In genomic region chr4:72987741-72988729, GRCh38 we compare ENCODE assay signal across 28 cellular contexts.
DNase-seq lines count a peak whose midpoint lies in the region; ATAC-seq and TF ChIP-seq lines count a peak whose summit lies in the region.
"Had no signal": no experiment of that assay in that cellular context is flagged by ENCODE, and none has a peak within 500 bp of the region (broad histone marks: within the 10 kb centered on the region; RNA-seq: fewer than 3 reads in every experiment).

No MANE protein-coding gene starts in this region.

- H3K27me3 Mint-ChIP-seq in T-helper 17 cell: peaks cover 17% of the 10 kb centered on the region
- H3K27me3 Mint-ChIP-seq: brain; dendritic cell treated with granulocyte-macrophage colony-stimulating factor and Interleukin-4, amounts not matched to agents 40 ng/mL and 50 ng/mL, for 4 days had no signal

- H3K9me3 ChIP-seq in T-helper 17 cell (ENCODE audit: control insufficient read depth, low read length, poor library complexity, severe bottlenecking): no peaks in the 10 kb centered on the region

- H3K4me1 Mint-ChIP-seq in T-helper 17 cell: no peaks in the 10 kb centered on the region
- H3K4me1 Mint-ChIP-seq: brain, memory B cell had no signal

- H3K27me3 ChIP-seq in ACC112 (ENCODE audit: insufficient read depth, low read length): no peaks in the 10 kb centered on the region

- H3K27ac ChIP-seq in ACC112 (ENCODE audit: low read depth, low read length): no peak overlapping the region
- H3K27ac ChIP-seq: RWPE1, SK-N-MC, skin epidermis had no signal

- no peaks in the 10 kb centered on the region for H3K36me3 ChIP-seq in ACC112 (ENCODE audit: insufficient read depth, low read length)

- ATAC-seq in T-helper 17 cell: no peak
- ATAC-seq in GM19035 (IDR thresholded peaks at IDR 0.05; ENCODE audit: unreplicated experiment): no peak
- ATAC-seq in HG03571 (IDR thresholded peaks at IDR 0.05; ENCODE audit: unreplicated experiment): no peak
- ATAC-seq: activated naive CD4-positive, alpha-beta T cell treated with anti-CD3 and anti-CD28 coated beads, Interleukin-2, amount 50 U/mL, for 72 hours; WTC11 had no signal

- H2AFZ ChIP-seq in ACC112 (ENCODE audit: low read length, unreplicated experiment): peak overlapping the region; percentile 42

- peaks cover 7% of the 10 kb centered on the region for H3K4me1 ChIP-seq in ACC112 (ENCODE audit: control insufficient read depth, insufficient read depth, low read length, unreplicated experiment)

- no peaks in the 10 kb centered on the region for H3K79me2 ChIP-seq in ACC112 (ENCODE audit: control insufficient read depth, insufficient read depth, low read length, unreplicated experiment)

- DNase-seq in ELR (ENCODE audit: low read depth) (peak; percentile 32), amniotic epithelial cell (ENCODE audit: low read depth) (peak; percentile 59), foreskin fibroblast (peak in 1 of 2 donors; percentile 8), T-helper 17 cell (no peak), kidney tubule cell (ENCODE audit: low spot score) (no peak)
- DNase-seq: activated CD4-positive, alpha-beta T cell treated with anti-CD3 and anti-CD28 coated beads, Interleukin-2, amount 50 U/mL, for 4 hours; C1 segment of cervical spinal cord; DND-41; glutamatergic neuron; H7; kidney glomerular epithelial cell; NCI-H1092 treated with DMSO at 0.1 percent for 48 hours; NCI-H1930; NCI-H526 treated with DMSO at 0.1 percent for 48 hours; stimulated activated CD4-positive, alpha-beta T cell treated with anti-CD3 and anti-CD28 coated beads, Interleukin-1b, Interleukin-23, amount 100 ng/mL, for 48 hours; substantia nigra had no signal

- H3K4me3 ChIP-seq in ACC112 (ENCODE audit: low read depth, low read length): no peak overlapping the region
- H3K4me3 ChIP-seq in foreskin fibroblast (ENCODE audit: low read depth in 1 of 2, low read length in 2 of 2): no peak overlapping the region
- H3K4me3 ChIP-seq: SK-N-MC, skin epidermis had no signal

- no peak overlapping the region for H3K27ac Mint-ChIP-seq in T-helper 17 cell
- H3K27ac Mint-ChIP-seq: activated naive CD4-positive, alpha-beta T cell treated with anti-CD3 and anti-CD28 coated beads, Interleukin-2, amount 50 U/mL, for 72 hours; activated T-helper 2 cell treated with anti-CD3 and anti-CD28 coated beads, Interferon-gamma antibody, Interleukin-2, Interleukin-4, amounts not matched to agents 10 μg/mL and 5 μg/mL and 100 μg/mL, durations not matched to agents 14 hours and 24 hours and 36 hours; brain; dendritic cell treated with granulocyte-macrophage colony-stimulating factor and Interleukin-4, amounts not matched to agents 40 ng/mL and 50 ng/mL, for 4 days; memory B cell; WTC11 had no signal

- TF ChIP-seq CTCF in foreskin fibroblast (IDR thresholded peaks at IDR 0.05; ENCODE audit: low read depth, low read length): peak; percentile 9

- no peak overlapping the region for H3K4me3 Mint-ChIP-seq in T-helper 17 cell
- H3K4me3 Mint-ChIP-seq: brain; dendritic cell treated with granulocyte-macrophage colony-stimulating factor and Interleukin-4, amounts not matched to agents 40 ng/mL and 50 ng/mL, for 4 days; memory B cell; WTC11 had no signal

- no peaks in the 10 kb centered on the region for H3K36me3 Mint-ChIP-seq in T-helper 17 cell (ENCODE audit: low read depth)
- H3K36me3 Mint-ChIP-seq: activated naive CD4-positive, alpha-beta T cell treated with anti-CD3 and anti-CD28 coated beads, Interleukin-2, amount 50 U/mL, for 72 hours; brain; memory B cell; WTC11 had no signal

Comparison
In these comparisons a context has a peak if more than half of its experiments do, and no peak if none do; other contexts are left out.
1. DNase-seq: peak in ELR (single experiment) and amniotic epithelial cell (single experiment); none in T-helper 17 cell (0 of 3) and kidney tubule cell (single experiment).